28 cellular contexts compared by ENCODE assay signal in the genomic region with DNA sequence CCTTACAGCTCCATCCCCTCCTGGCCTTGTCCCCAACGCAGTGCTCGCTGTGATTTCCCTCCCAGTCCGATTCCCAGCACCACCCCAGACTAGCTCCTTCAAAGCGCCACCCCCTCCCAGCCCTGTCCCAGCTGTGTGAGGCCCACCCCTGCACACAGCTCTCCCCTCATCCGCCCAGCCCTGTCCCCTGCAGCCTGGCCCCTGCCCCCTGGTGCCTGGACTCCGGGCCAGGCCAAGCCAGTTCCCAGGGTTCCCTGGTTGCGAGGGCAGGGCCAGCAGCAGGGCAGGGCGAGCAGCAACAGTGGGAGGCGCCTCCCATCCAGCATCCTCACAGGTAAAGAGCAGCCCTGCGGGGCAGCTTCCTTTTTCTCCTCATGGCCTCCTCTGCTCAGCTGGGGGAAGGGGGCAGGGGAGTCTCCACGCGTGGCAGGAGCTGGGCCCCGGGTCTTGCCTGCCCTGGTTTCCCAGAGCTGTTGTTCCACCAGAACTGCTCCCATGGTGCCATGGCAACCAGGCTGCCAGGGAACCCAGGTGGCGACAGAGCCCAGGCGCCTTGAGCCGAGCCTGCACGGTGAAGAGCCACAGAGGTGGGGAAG. TPM values are rescaled to one million over a fixed set of nuclear protein-coding genes. Genes with fewer than 3 reads are reported as not detected.
DNase-seq lines count a peak whose midpoint lies in the region; ATAC-seq, FAIRE-seq and TF ChIP-seq lines count a peak whose summit lies in the region.
"Had no signal": no experiment of that assay in that cellular context is flagged by ENCODE, and none has a peak within 500 bp of the region (broad histone marks: within the 10 kb centered on the region; RNA-seq: fewer than 3 reads in every experiment).

No MANE protein-coding gene starts in this region.

- peak overlapping the region; percentile 85 for H4K8ac ChIP-seq in H1 (ENCODE audit: extremely low read depth, insufficient read depth, low read length)

- H3K79me1 ChIP-seq in H1 (ENCODE audit: low read depth, low read length), result no peaks in the 10 kb centered on the region

- TF ChIP-seq RAD21 in H1 (IDR thresholded peaks at IDR 0.05 in 1 of 2, conservative IDR thresholded peaks at IDR 0.05 in 1 of 2; ENCODE audit: low read depth in 2 of 2, low read length in 2 of 2), result no peak

- DNase-seq in DMS 273 (lab: John Stamatoyannopoulos, UW; ENCODE audit: unreplicated experiment), result peak; percentile 42
- DNase-seq in DMS 273 treated with DMSO at 0.1 percent for 48 hours (lab: John Stamatoyannopoulos, UW), result no peak
- DNase-seq in H1 (ENCODE audit: low read depth in 1 of 2, low spot score in 2 of 2), result no peak
- no peak for DNase-seq in nephron progenitor cell
- DNase-seq in NCI-H82 (lab: John Stamatoyannopoulos, UW), result no peak
- DNase-seq in NAMALWA (ENCODE audit: low spot score), result no peak
- DNase-seq: 8988T; activated CD8-positive, alpha-beta memory T cell treated with anti-CD3 and anti-CD28 coated beads, Interleukin-2, amount 50 U/mL, for 48 hours; activated effector memory CD4-positive, alpha-beta T cell treated with Interleukin-2 at 50 U/mL for 16 hours; COR-L47; dermis blood vessel endothelial cell; hippocampal formation; kidney glomerular epithelial cell; naive thymus-derived CD4-positive, alpha-beta T cell; NCI-H2107; NCI-H774; PC-3; SHP77 treated with DMSO at 0.1 percent for 48 hours; T-helper 17 cell; uterus had no signal

- H3K27me3 Mint-ChIP-seq in nephron progenitor cell (ENCODE audit: low read depth, poor library complexity), result peaks cover 8% of the 10 kb centered on the region

- H2BK15ac ChIP-seq in H1 (ENCODE audit: low read length), result no peak overlapping the region

- H3K79me2 ChIP-seq in H1 (ENCODE audit: control insufficient read depth in 1 of 2, insufficient read depth in 2 of 2, low read length in 2 of 2), result no peaks in the 10 kb centered on the region
- H3K79me2 ChIP-seq: parathyroid adenoma had no signal

- POLR2A ChIA-PET in H1 (lab: Charles Lee; ENCODE audit: partially characterized antibody), result interaction anchor here (1.8 kb wide), 1 partner anchor 31 kb away, joined by 7 read pairs; a partner anchor contains a TSS

- CTCF ChIA-PET in H1 (lab: Charles Lee; ENCODE audit: partially characterized antibody), result interaction anchor here (0.6 to 2.5 kb wide), 6 partner anchors 9 to 66 kb away, joined by 3 to 12 read pairs (median 3); no protein-coding TSS in a partner anchor

- no peak overlapping the region for H2AFZ ChIP-seq in H1 (ENCODE audit: low read length)
- H2AFZ ChIP-seq: parathyroid adenoma had no signal

- H2AK5ac ChIP-seq in H1 (ENCODE audit: low read depth, low read length), result no peak overlapping the region

- ATAC-seq in GM21723 (IDR thresholded peaks at IDR 0.05; ENCODE audit: unreplicated experiment), result no peak
- ATAC-seq: naive thymus-derived CD4-positive, alpha-beta T cell; PC-3; T-helper 17 cell had no signal

- H3K9ac ChIP-seq in HUES64 (ENCODE audit: low read depth, low read length) (no peak overlapping the region), H1 (replicated peaks in 1 of 4; ENCODE audit: extremely low read depth in 1 of 4, low read depth in 3 of 4, low read length in 3 of 4) (no peak overlapping the region; a peak in 1 of 7 replicates)
- H3K9ac ChIP-seq: parathyroid adenoma had no signal

- no peaks in the 10 kb centered on the region for H3K27me3 ChIP-seq in HUES64 (ENCODE audit: insufficient read depth, low read length)
- H3K27me3 ChIP-seq in H1 (replicated peaks in 1 of 4; ENCODE audit: control insufficient read depth in 3 of 4, extremely low read depth in 1 of 4, insufficient read depth in 3 of 4, low read length in 3 of 4), result no peaks in the 10 kb centered on the region
- H3K27me3 ChIP-seq: suprapubic skin, uterus had no signal

- no peak for TF ChIP-seq EP300 in H1 (IDR thresholded peaks at IDR 0.05; ENCODE audit: borderline replicate concordance in 1 of 2, low read depth in 2 of 2, low read length in 2 of 2)

- no peak for TF ChIP-seq POLR2A in H1 (IDR thresholded peaks at IDR 0.05; ENCODE audit: control extremely low read depth in 1 of 2, low read depth in 2 of 2, low read length in 2 of 2)

- no peak overlapping the region for H3K56ac ChIP-seq in H1 (replicated peaks; ENCODE audit: insufficient read length, low read depth, low read length)

- peaks cover 61% of the 10 kb centered on the region for H3K9me3 Mint-ChIP-seq in nephron progenitor cell
- H3K9me3 Mint-ChIP-seq: memory B cell; naive thymus-derived CD4-positive, alpha-beta T cell had no signal

- H3K9me3 ChIP-seq in HUES64 (ENCODE audit: insufficient read depth, low read depth, low read length), result no peaks in the 10 kb centered on the region
- no peaks in the 10 kb centered on the region for H3K9me3 ChIP-seq in H1 (ENCODE audit: insufficient read depth in 2 of 2, low read depth in 1 of 2, low read length in 1 of 2)
- H3K9me3 ChIP-seq: breast epithelium, suprapubic skin, uterus had no signal

- H3K4me3 Mint-ChIP-seq in nephron progenitor cell, result no peak overlapping the region
- H3K4me3 Mint-ChIP-seq: memory B cell; naive thymus-derived CD4-positive, alpha-beta T cell; T-helper 17 cell had no signal

- peak overlapping the region; percentile 25 for H3K27ac Mint-ChIP-seq in nephron progenitor cell
- H3K27ac Mint-ChIP-seq: memory B cell; naive thymus-derived CD4-positive, alpha-beta T cell; T-helper 17 cell had no signal

- peaks cover 13% of the 10 kb centered on the region for H3K36me3 Mint-ChIP-seq in nephron progenitor cell (ENCODE audit: low read depth)
- H3K36me3 Mint-ChIP-seq: memory B cell; naive thymus-derived CD4-positive, alpha-beta T cell had no signal

- no peak overlapping the region for H3K4ac ChIP-seq in H1 (replicated peaks; ENCODE audit: insufficient read length, low read depth, low read length)

- no peak overlapping the region; the same call in 1 of the 2 replicates for H3K18ac ChIP-seq in H1 (ENCODE audit: extremely low read depth, low read length)

- FAIRE-seq in H1 (lab: Jason Lieb, UNC), result no peak
- FAIRE-seq: endothelial cell of umbilical vein, G401.6 had no signal

- peaks cover 0 to 1% of the 10 kb centered on the region in 2 experiments for H4K20me1 ChIP-seq in H1 (replicated peaks in 1 of 2; ENCODE audit: control insufficient read depth in 1 of 2, insufficient read depth in 2 of 2, low read length in 2 of 2)

- no peak overlapping the region for H4K91ac ChIP-seq in H1 (replicated peaks; ENCODE audit: insufficient read length, low read length)

- H3K4me3 ChIP-seq in HUES64 (ENCODE audit: low read length), result peak overlapping the region; percentile 36
- H3K4me3 ChIP-seq in H1 (ENCODE audit: extremely low read depth in 1 of 4, insufficient read depth in 2 of 4, low read depth in 3 of 4, low read length in 4 of 4), result peak overlapping the region in 2 of 4 experiments; percentile 5 to 45; a peak in 3 of 8 replicates
- H3K4me3 ChIP-seq: breast epithelium, suprapubic skin, uterus had no signal

- H3K36me3 ChIP-seq in HUES64 (ENCODE audit: insufficient read depth, low read length) (peaks cover 3% of the 10 kb centered on the region; the same call in 1 of the 2 replicates), H1 (ENCODE audit: control insufficient read depth in 2 of 4, insufficient read depth in 4 of 4, low read length in 3 of 4) (no peaks in the 10 kb centered on the region)
- H3K36me3 ChIP-seq: breast epithelium, suprapubic skin, uterus had no signal

- no peak overlapping the region for H2BK120ac ChIP-seq in H1 (replicated peaks; ENCODE audit: low read depth, low read length)

- peaks cover 19% of the 10 kb centered on the region for H3K4me1 Mint-ChIP-seq in nephron progenitor cell

- no peak overlapping the region for H2BK12ac ChIP-seq in H1 (ENCODE audit: low read depth, low read length)

- H3K23ac ChIP-seq in H1 (ENCODE audit: insufficient read length), result no peak overlapping the region

- H3K4me1 ChIP-seq in HUES64 (ENCODE audit: insufficient read depth, low read length) (no peaks in the 10 kb centered on the region), H1 (replicated peaks in 1 of 4; ENCODE audit: control insufficient read depth in 3 of 4, insufficient read depth in 4 of 4, low read length in 3 of 4) (peaks cover 0 to 11% (median 4%) of the 10 kb centered on the region in 4 experiments; a peak in 5 of 7 replicates)
- H3K4me1 ChIP-seq: breast epithelium, parathyroid adenoma, suprapubic skin, uterus had no signal

- WGBS in HUES64, result 38% methylated on average over 13 of the region's 17 CpGs
- 52% methylated on average over 2 of the region's 17 CpGs; no CpG with 5 or more reads in 1 of the 2 experiments for WGBS in H1 (ENCODE audit: extremely low coverage in 1 of 2, insufficient coverage in 1 of 2, insufficient read length in 1 of 2, insufficient replicate concordance in 2 of 2, low coverage in 1 of 2, low lambda C conversion rate in 2 of 2, missing lambda C conversion rate in 1 of 2), 2 experiments

- 0 out of 2 replicates have a peak overlapping the region, but pooled peaks have one; percentile 35 for H2BK5ac ChIP-seq in H1 (ENCODE audit: low read depth, low read length)

- H2BK20ac ChIP-seq in H1 (ENCODE audit: low read length), result no peak overlapping the region

- TF ChIP-seq CTCF in H1 (IDR thresholded peaks at IDR 0.05; ENCODE audit: control extremely low read depth in 1 of 3, insufficient read depth in 1 of 3, low read depth in 1 of 3, low read length in 3 of 3), result no peak
- no peak for TF ChIP-seq CTCF in nephron progenitor cell (IDR thresholded peaks at IDR 0.05)

- no peak overlapping the region for H3K14ac ChIP-seq in H1 (ENCODE audit: insufficient read length)

- H3K27ac ChIP-seq in HUES64 (ENCODE audit: low read depth, low read length) (no peak overlapping the region), H1 (ENCODE audit: low read depth, low read length) (no peak overlapping the region; the same call in 1 of the 2 replicates)
- H3K27ac ChIP-seq: breast epithelium, parathyroid adenoma, suprapubic skin, uterus had no signal

- no peaks in the 10 kb centered on the region for H3K23me2 ChIP-seq in H1 (ENCODE audit: low read depth, low read length)

- no peak overlapping the region for H4K5ac ChIP-seq in H1 (ENCODE audit: insufficient read length, low read depth, low read length)

- peak overlapping the region; percentile 50 to 53; a peak in 3 of 4 replicates for H3K4me2 ChIP-seq in H1 (ENCODE audit: insufficient read depth in 1 of 2, low read depth in 2 of 2, low read length in 2 of 2)

RNA-seq across cellular contexts. Expression of a gene that starts 24.8 kb away (rescaled TPM):
- polyA plus RNA-seq in HUES64 (2013, experiment 1 of 2), result 11.6 TPM
- polyA plus RNA-seq in HUES64 (2013, experiment 2 of 2), result 13.7 TPM
- total RNA-seq in H1 (2021; fragmentation: NEBNext Ultra II Directional; extraction: Animal tissue kit (Norgen Biotek cat#: 25700)), result 48.5 and 54.9 TPM in 2 replicates
- 6.1 and 11.6 TPM in 2 replicates for polyA plus RNA-seq in H1 (2011; rRNA removed)
- polyA plus RNA-seq in H1 (2011; cell fraction: cytosol; rRNA removed), result 5.7 TPM
- 35.1 TPM for polyA plus RNA-seq in H1 (2011; cell fraction: nucleus; rRNA removed)
- 15.3 to 18.0 TPM (median 16.2 TPM) in 4 replicates for polyA plus RNA-seq in H1 (2012, experiment 1 of 2)
- polyA plus RNA-seq in H1 (2012, experiment 2 of 2), result 9.0 TPM
- 29.9 TPM for polyA plus RNA-seq in H1 (2013, experiment 1 of 2)
- polyA plus RNA-seq in H1 (2013, experiment 2 of 2), result 31.2 TPM
- 8.6 and 14.4 TPM in 2 replicates for polyA minus RNA-seq in H1 (2011; rRNA and poly(A)+ RNA removed)
- 8.1 TPM for polyA minus RNA-seq in H1 (2011; cell fraction: cytosol; rRNA and poly(A)+ RNA removed)
- 13.4 TPM for polyA minus RNA-seq in H1 (2011; cell fraction: nucleus; rRNA and poly(A)+ RNA removed)

RNA-seq across cellular contexts. Expression of a gene that starts 31.5 kb away (rescaled TPM):
- 44.3 TPM for polyA plus RNA-seq in HUES64 (2013, experiment 1 of 2)
- 42.0 TPM for polyA plus RNA-seq in HUES64 (2013, experiment 2 of 2)
- total RNA-seq in H1 (2021; fragmentation: NEBNext Ultra II Directional; extraction: Animal tissue kit (Norgen Biotek cat#: 25700)), result 82.2 and 88.5 TPM in 2 replicates
- polyA plus RNA-seq in H1 (2011; rRNA removed), result 42.4 and 57.0 TPM in 2 replicates
- 47.7 TPM for polyA plus RNA-seq in H1 (2011; cell fraction: cytosol; rRNA removed)
- polyA plus RNA-seq in H1 (2011; cell fraction: nucleus; rRNA removed), result 191 TPM
- 49.8 to 64.6 TPM (median 55.3 TPM) in 4 replicates for polyA plus RNA-seq in H1 (2012, experiment 1 of 2)
- 39.7 TPM for polyA plus RNA-seq in H1 (2012, experiment 2 of 2)
- 28.4 TPM for polyA plus RNA-seq in H1 (2013, experiment 1 of 2)
- polyA plus RNA-seq in H1 (2013, experiment 2 of 2), result 25.1 TPM
- polyA minus RNA-seq in H1 (2011; rRNA and poly(A)+ RNA removed), result 108 and 121 TPM in 2 replicates
- polyA minus RNA-seq in H1 (2011; cell fraction: cytosol; rRNA and poly(A)+ RNA removed), result 62.6 TPM
- polyA minus RNA-seq in H1 (2011; cell fraction: nucleus; rRNA and poly(A)+ RNA removed), result 98.8 TPM
